ENCODE assay signal across 14 cellular contexts in genomic region chr6:7557652-7558051, GRCh38. TPM values are rescaled to one million over a fixed set of nuclear protein-coding genes. Genes with fewer than 3 reads are reported as not detected.
DNase-seq lines count a peak whose midpoint lies in the region; TF ChIP-seq lines count a peak whose summit lies in the region.
"Had no signal": no experiment of that assay in that cellular context is flagged by ENCODE, and none has a peak within 500 bp of the region (broad histone marks: within the 10 kb centered on the region; RNA-seq: fewer than 3 reads in every experiment).

No MANE protein-coding gene starts in this region.

- 81 to 95% methylated on average over 2 of the region's 2 CpGs for WGBS in sigmoid colon, 2 donors

- H3K9me3 ChIP-seq in Caco-2 (no peaks in the 10 kb centered on the region), sigmoid colon (no peaks in the 10 kb centered on the region)
- H3K9me3 ChIP-seq: BLaER1 had no signal

- intact Hi-C loops in Caco-2 (cut with micrococcal nuclease; ENCODE audit: unreplicated experiment) (no loop called here), sigmoid colon (cut with DNase I) (no loop called here)

- H3K4me1 ChIP-seq in Caco-2 (peaks cover 50% of the 10 kb centered on the region), sigmoid colon (no peaks in the 10 kb centered on the region)
- H3K4me1 ChIP-seq: BLaER1 had no signal

- H3K4me3 ChIP-seq in Caco-2 (ENCODE audit: low read depth, low read length): no peak overlapping the region
- H3K4me3 ChIP-seq in sigmoid colon: no peak overlapping the region
- H3K4me3 ChIP-seq: BLaER1, GM23338 had no signal

- H3K4me1 Mint-ChIP-seq in Caco-2 (ENCODE audit: low read depth, unreplicated experiment): peaks cover 40% of the 10 kb centered on the region
- H3K4me1 Mint-ChIP-seq in type B pancreatic cell (ENCODE audit: unreplicated experiment): peaks cover 11% of the 10 kb centered on the region
- H3K4me1 Mint-ChIP-seq: CD4-positive, CD25-positive, alpha-beta regulatory T cell had no signal

- H3K27me3 Mint-ChIP-seq in Caco-2 (ENCODE audit: insufficient read depth, unreplicated experiment): no peaks in the 10 kb centered on the region
- H3K27me3 Mint-ChIP-seq in type B pancreatic cell: no peaks in the 10 kb centered on the region

- peaks cover 84% of the 10 kb centered on the region for H3K36me3 Mint-ChIP-seq in Caco-2 (ENCODE audit: insufficient read depth, unreplicated experiment)
- H3K36me3 Mint-ChIP-seq in type B pancreatic cell: peaks cover 38% of the 10 kb centered on the region
- H3K36me3 Mint-ChIP-seq: CD4-positive, CD25-positive, alpha-beta regulatory T cell had no signal

- H3K36me3 ChIP-seq in Caco-2 (ENCODE audit: control insufficient read depth, insufficient read depth, low read length) (peaks cover 7% of the 10 kb centered on the region), sigmoid colon (no peaks in the 10 kb centered on the region)
- H3K36me3 ChIP-seq: BLaER1 had no signal

- POLR2A ChIA-PET in Caco-2 (lab: Charles Lee) (no interaction called here), RWPE1 (lab: Yijun Ruan, JAX; ENCODE audit: low non-redundant PET) (no interaction called here)

- no peak for TF ChIP-seq POLR2A in sigmoid colon (IDR thresholded peaks at IDR 0.05)

- BruUV-seq in Caco-2 (replicated peaks; lab: Mats Ljungman, UMichigan): no TSS peak

- CTCF ChIA-PET in Caco-2 (lab: Charles Lee): no interaction called here
- CTCF ChIA-PET in RWPE1 (lab: Yijun Ruan, JAX): no interaction called here

- TF ChIP-seq EP300 in sigmoid colon (IDR thresholded peaks at IDR 0.05): no peak

- H3K4me3 Mint-ChIP-seq in Caco-2 (ENCODE audit: unreplicated experiment) (no peak overlapping the region), type B pancreatic cell (no peak overlapping the region)
- H3K4me3 Mint-ChIP-seq: CD4-positive, CD25-positive, alpha-beta regulatory T cell; GM23338 had no signal

- H3K27ac Mint-ChIP-seq in Caco-2 (ENCODE audit: unreplicated experiment) (peak overlapping the region; percentile 55), type B pancreatic cell (peak overlapping the region; percentile 61)
- H3K27ac Mint-ChIP-seq: CD4-positive, CD25-positive, alpha-beta regulatory T cell; GM23338 had no signal

- DNase-seq in Caco-2: no peak
- DNase-seq in RWPE1 (ENCODE audit: low spot score): no peak
- DNase-seq in epithelial cell of prostate (ENCODE audit: low read depth, low spot score): no peak
- DNase-seq in type B pancreatic cell (ENCODE audit: extremely low spot score, unreplicated experiment): no peak
- no peak for DNase-seq in 8988T
- no peak for DNase-seq in activated CD8-positive, alpha-beta memory T cell treated with anti-CD3 and anti-CD28 coated beads, Interleukin-2, amount 50 U/mL, for 48 hours
- DNase-seq in sigmoid colon: no peak
- DNase-seq: AML-193; Calu3; CD4-positive, CD25-positive, alpha-beta regulatory T cell; DMS 273 treated with DMSO at 0.1 percent for 48 hours; H7 had no signal

- no peaks in the 10 kb centered on the region for H3K27me3 ChIP-seq in Caco-2 (replicated peaks; ENCODE audit: control insufficient read depth, insufficient read depth, low read length)
- peaks cover 0 to 16% (median 0%) of the 10 kb centered on the region in 3 donors for H3K27me3 ChIP-seq in sigmoid colon
- H3K27me3 ChIP-seq: BLaER1 had no signal

- H3K27ac ChIP-seq in RWPE1 (peak overlapping the region; percentile 53), epithelial cell of prostate (peak overlapping the region; percentile 97), sigmoid colon (no peak overlapping the region)
- H3K27ac ChIP-seq: BLaER1 had no signal

- H3K9me3 Mint-ChIP-seq in Caco-2 (ENCODE audit: unreplicated experiment) (no peaks in the 10 kb centered on the region), type B pancreatic cell (no peaks in the 10 kb centered on the region)
- H3K9me3 Mint-ChIP-seq: GM23338 had no signal

- no peak for TF ChIP-seq CTCF in Caco-2 (IDR thresholded peaks at IDR 0.05; ENCODE audit: insufficient read depth in 1 of 2, low read depth in 1 of 2, low read length in 1 of 2, severe bottlenecking in 1 of 2, unreplicated experiment in 1 of 2)
- no peak for TF ChIP-seq CTCF in RWPE1 (conservative IDR thresholded peaks at IDR 0.05; ENCODE audit: low read depth)
- no peak for TF ChIP-seq CTCF in type B pancreatic cell (conservative IDR thresholded peaks at IDR 0.05)
- no peak for TF ChIP-seq CTCF in sigmoid colon (IDR thresholded peaks at IDR 0.05)

RNA-seq across cellular contexts. Expression of gene DSP, which starts 16.2 kb away (rescaled TPM):
- 191 and 193 TPM in 2 replicates for total RNA-seq in Caco-2 (2022)
- 210 and 517 TPM in 2 replicates for total RNA-seq in type B pancreatic cell (ENCODE audit: low replicate concordance)
- total RNA-seq in sigmoid colon: 1 to 10 TPM; 4.2 to 5.0 (median 5.0) TPM
- 10 to 100 TPM; 39.0 to 61.3 (median 42.4) TPM for polyA plus RNA-seq in sigmoid colon
- total RNA-seq: CD4-positive, CD25-positive, alpha-beta regulatory T cell had no signal

RNA-seq across cellular contexts. Expression of gene SNRNP48, which starts 32.3 kb away (rescaled TPM):
- total RNA-seq in Caco-2 (2022) (25.1 and 29.1 TPM in 2 replicates), type B pancreatic cell (ENCODE audit: low replicate concordance) (12.4 and 21.5 TPM in 2 replicates), sigmoid colon (10 to 100 TPM; 12.5 to 18.6 (median 17.4) TPM)
- 1 to 10 TPM; 7.8 to 8.7 (median 8.1) TPM for polyA plus RNA-seq in sigmoid colon

Comparison
In these comparisons a context has a peak if more than half of its experiments do, and no peak if none do; other contexts are left out.
1. H3K27ac ChIP-seq: peak in RWPE1 (single experiment) and epithelial cell of prostate (single experiment); none in sigmoid colon (0 of 4).
2. RNA of gene DSP, which starts 16.2 kb away (total RNA-seq): 210 to 517 TPM in type B pancreatic cell and 191 to 193 TPM in Caco-2; 4.2 to 5.0 TPM in sigmoid colon; every median in the first group is over 10 times any median in the second.